ENCODE assay signal across 1 cellular context in genomic region chr19:15550847-15551182, GRCh38.
TF ChIP-seq lines count a peak whose summit lies in the region.

No MANE protein-coding gene starts in this region.

TF ChIP-seq in HCT116, 20 proteins besides CTCF, POLR2A, EP300 and RAD21 (continued from another document):
- TF ChIP-seq, protein P1, sequence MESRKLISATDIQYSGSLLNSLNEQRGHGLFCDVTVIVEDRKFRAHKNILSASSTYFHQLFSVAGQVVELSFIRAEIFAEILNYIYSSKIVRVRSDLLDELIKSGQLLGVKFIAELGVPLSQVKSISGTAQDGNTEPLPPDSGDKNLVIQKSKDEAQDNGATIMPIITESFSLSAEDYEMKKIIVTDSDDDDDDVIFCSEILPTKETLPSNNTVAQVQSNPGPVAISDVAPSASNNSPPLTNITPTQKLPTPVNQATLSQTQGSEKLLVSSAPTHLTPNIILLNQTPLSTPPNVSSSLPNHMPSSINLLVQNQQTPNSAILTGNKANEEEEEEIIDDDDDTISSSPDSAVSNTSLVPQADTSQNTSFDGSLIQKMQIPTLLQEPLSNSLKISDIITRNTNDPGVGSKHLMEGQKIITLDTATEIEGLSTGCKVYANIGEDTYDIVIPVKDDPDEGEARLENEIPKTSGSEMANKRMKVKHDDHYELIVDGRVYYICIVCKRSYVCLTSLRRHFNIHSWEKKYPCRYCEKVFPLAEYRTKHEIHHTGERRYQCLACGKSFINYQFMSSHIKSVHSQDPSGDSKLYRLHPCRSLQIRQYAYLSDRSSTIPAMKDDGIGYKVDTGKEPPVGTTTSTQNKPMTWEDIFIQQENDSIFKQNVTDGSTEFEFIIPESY (IDR thresholded peaks at IDR 0.05; ENCODE audit: extremely low read depth, insufficient replicate concordance, low read length) = no peak
